6 cellular contexts compared by ENCODE assay signal in genomic region chr2:48036312-48036711, GRCh38.
"Had no signal": no experiment of that assay in that cellular context is flagged by ENCODE, and none has a peak within 500 bp of the region (broad histone marks: within the 10 kb centered on the region; RNA-seq: fewer than 3 reads in every experiment).

No MANE protein-coding gene starts in this region.

- FAIRE-seq: HTR-8/SVneo had no signal

- H3K4me3 Mint-ChIP-seq: IgD-negative memory B cell had no signal

- H3K36me3 Mint-ChIP-seq: IgD-negative memory B cell had no signal

- H3K27me3 Mint-ChIP-seq: IgD-negative memory B cell had no signal

- H3K27ac Mint-ChIP-seq: IgD-negative memory B cell had no signal

- DNase-seq: IMR-90, KBM-7, KG1 had no signal

- H3K27ac ChIP-seq: HL-60 had no signal
